ENCODE assay signal across 1 cellular context in genomic region chr6:38687043-38687353, GRCh38.
A peak's percentile ranks its signal among the peaks of the same experiment; 100 is the strongest.
TF ChIP-seq lines count a peak whose summit lies in the region.

No MANE protein-coding gene starts in this region.

TF ChIP-seq in HepG2, 621 proteins besides CTCF, POLR2A, EP300 and RAD21 (continued from another document and continues in another):
- TF ChIP-seq ZNF562 (CRISPR knock-in tag; IDR thresholded peaks at IDR 0.05; ENCODE audit: borderline replicate concordance) (no peak), ZNF124 (CRISPR knock-in tag; IDR thresholded peaks at IDR 0.05) (no peak), ZNF790 (CRISPR knock-in tag; IDR thresholded peaks at IDR 0.05; ENCODE audit: borderline replicate concordance) (no peak), SSRP1 (CRISPR knock-in tag; IDR thresholded peaks at IDR 0.05) (no peak), ZFP37 (CRISPR knock-in tag; IDR thresholded peaks at IDR 0.05; ENCODE audit: borderline replicate concordance) (no peak), ZBTB14 (CRISPR knock-in tag; IDR thresholded peaks at IDR 0.05) (no peak), MLLT10 (CRISPR knock-in tag; IDR thresholded peaks at IDR 0.05) (no peak), MED13 (CRISPR knock-in tag; IDR thresholded peaks at IDR 0.05) (no peak), ZNF549 (CRISPR knock-in tag; IDR thresholded peaks at IDR 0.05) (no peak), CC2D1A (CRISPR knock-in tag; IDR thresholded peaks at IDR 0.05) (no peak), CCAR2 (optimal IDR thresholded peaks at IDR 0.05; ENCODE audit: low read depth, low read length) (no peak), RCOR2 (CRISPR knock-in tag; IDR thresholded peaks at IDR 0.05) (no peak), REXO4 (CRISPR knock-in tag; IDR thresholded peaks at IDR 0.05; ENCODE audit: borderline replicate concordance) (no peak), ETV6 (CRISPR knock-in tag; conservative IDR thresholded peaks at IDR 0.05) (no peak), BORCS8-MEF2B (CRISPR knock-in tag; IDR thresholded peaks at IDR 0.05) (no peak), RFX3 (CRISPR knock-in tag; IDR thresholded peaks at IDR 0.05) (no peak), ZBTB7A (CRISPR knock-in tag; IDR thresholded peaks at IDR 0.05) (no peak), CCDC6 (CRISPR knock-in tag; IDR thresholded peaks at IDR 0.05) (no peak), SMARCC2 (IDR thresholded peaks at IDR 0.05) (no peak), ELF4 (CRISPR knock-in tag; IDR thresholded peaks at IDR 0.05; ENCODE audit: borderline replicate concordance) (no peak), KLF15 (CRISPR knock-in tag; IDR thresholded peaks at IDR 0.05; ENCODE audit: borderline replicate concordance) (no peak), GATAD2A (CRISPR knock-in tag; IDR thresholded peaks at IDR 0.05) (peak; percentile 55; the same call in 1 of the 2 replicates), SOX6 (IDR thresholded peaks at IDR 0.05) (no peak), SOX6 (CRISPR knock-in tag; IDR thresholded peaks at IDR 0.05) (peak; percentile 26; the same call in 1 of the 2 replicates), AHR (CRISPR knock-in tag; IDR thresholded peaks at IDR 0.05) (no peak), E2F5 (CRISPR knock-in tag; conservative IDR thresholded peaks at IDR 0.05) (no peak), RXRA (CRISPR knock-in tag; IDR thresholded peaks at IDR 0.05) (no peak), CEBPG (CRISPR knock-in tag; IDR thresholded peaks at IDR 0.05) (peak; percentile 81), MAX (IDR thresholded peaks at IDR 0.05) (no peak), TBL1XR1 (IDR thresholded peaks at IDR 0.05; ENCODE audit: borderline replicate concordance, low read length, partially characterized antibody) (no peak), MLXIP (CRISPR knock-in tag; IDR thresholded peaks at IDR 0.05; ENCODE audit: borderline replicate concordance) (no peak), ZNF639 (CRISPR knock-in tag; conservative IDR thresholded peaks at IDR 0.05) (no peak), ZNF101 (CRISPR knock-in tag; IDR thresholded peaks at IDR 0.05; ENCODE audit: borderline replicate concordance, low read depth) (no peak), NCOA1 (CRISPR knock-in tag; IDR thresholded peaks at IDR 0.05) (0 out of 2 replicates have a peak, but pooled peaks have one; percentile 26), MXI1 (IDR thresholded peaks at IDR 0.05; ENCODE audit: borderline replicate concordance, low read depth, low read length) (no peak), ZNF883 (CRISPR knock-in tag; IDR thresholded peaks at IDR 0.05; ENCODE audit: not compliant biosample characterization) (no peak), ZMYM3 (CRISPR knock-in tag; IDR thresholded peaks at IDR 0.05) (no peak), ZKSCAN1 (IDR thresholded peaks at IDR 0.05; ENCODE audit: low read length) (no peak), ZNF800 (CRISPR knock-in tag; IDR thresholded peaks at IDR 0.05) (no peak), NFATC3 (CRISPR knock-in tag; IDR thresholded peaks at IDR 0.05) (no peak), MYPOP (CRISPR knock-in tag; IDR thresholded peaks at IDR 0.05) (no peak), NR3C1 (CRISPR knock-in tag; IDR thresholded peaks at IDR 0.05) (no peak), ELF1 (CRISPR knock-in tag; IDR thresholded peaks at IDR 0.05) (no peak), ZNF678 (CRISPR knock-in tag; IDR thresholded peaks at IDR 0.05) (no peak), NR2F6 (IDR thresholded peaks at IDR 0.05) (0 out of 2 replicates have a peak, but pooled peaks have one; percentile 14), NR2F6 (CRISPR knock-in tag; IDR thresholded peaks at IDR 0.05) (no peak), GPBP1L1 (CRISPR knock-in tag; IDR thresholded peaks at IDR 0.05) (no peak), TAF1 (CRISPR knock-in tag; IDR thresholded peaks at IDR 0.05) (no peak), THAP9 (CRISPR knock-in tag; IDR thresholded peaks at IDR 0.05; ENCODE audit: borderline replicate concordance) (no peak), SAFB2 (CRISPR knock-in tag; IDR thresholded peaks at IDR 0.05; ENCODE audit: borderline replicate concordance, low read depth) (no peak), IRF9 (CRISPR knock-in tag; IDR thresholded peaks at IDR 0.05; ENCODE audit: borderline replicate concordance) (no peak), POGZ (CRISPR knock-in tag; IDR thresholded peaks at IDR 0.05) (0 out of 2 replicates have a peak, but pooled peaks have one; percentile 38), ZNF816 (CRISPR knock-in tag; IDR thresholded peaks at IDR 0.05; ENCODE audit: borderline replicate concordance) (no peak), GATAD1 (CRISPR knock-in tag; IDR thresholded peaks at IDR 0.05) (no peak), ARHGAP35 (CRISPR knock-in tag; IDR thresholded peaks at IDR 0.05; ENCODE audit: borderline replicate concordance) (no peak), ZNF777 (CRISPR knock-in tag; IDR thresholded peaks at IDR 0.05) (peak; percentile 36; the same call in 1 of the 2 replicates), SRSF1 (optimal IDR thresholded peaks at IDR 0.05; ENCODE audit: low read depth, low read length) (no peak), PHF8 (CRISPR knock-in tag; IDR thresholded peaks at IDR 0.05) (no peak), ATF1 (CRISPR knock-in tag; IDR thresholded peaks at IDR 0.05) (0 out of 2 replicates have a peak, but pooled peaks have one; percentile 27), SMYD3 (CRISPR knock-in tag; IDR thresholded peaks at IDR 0.05) (no peak), ZNF44 (CRISPR knock-in tag; IDR thresholded peaks at IDR 0.05) (no peak), U2AF2 (IDR thresholded peaks at IDR 0.05; ENCODE audit: low read depth, low read length) (no peak), TGIF2 (CRISPR knock-in tag; IDR thresholded peaks at IDR 0.05) (no peak), SPEN (CRISPR knock-in tag; IDR thresholded peaks at IDR 0.05; ENCODE audit: low read depth) (no peak), ZNF607 (CRISPR knock-in tag; IDR thresholded peaks at IDR 0.05; ENCODE audit: borderline replicate concordance) (no peak), ZNF703 (CRISPR knock-in tag; IDR thresholded peaks at IDR 0.05; ENCODE audit: borderline replicate concordance) (no peak), MIER2 (CRISPR knock-in tag; IDR thresholded peaks at IDR 0.05) (no peak), MYNN (CRISPR knock-in tag; IDR thresholded peaks at IDR 0.05; ENCODE audit: low read depth) (no peak)
